Comparison of ENCODE assay signal across 8 cellular contexts in the genomic region with DNA sequence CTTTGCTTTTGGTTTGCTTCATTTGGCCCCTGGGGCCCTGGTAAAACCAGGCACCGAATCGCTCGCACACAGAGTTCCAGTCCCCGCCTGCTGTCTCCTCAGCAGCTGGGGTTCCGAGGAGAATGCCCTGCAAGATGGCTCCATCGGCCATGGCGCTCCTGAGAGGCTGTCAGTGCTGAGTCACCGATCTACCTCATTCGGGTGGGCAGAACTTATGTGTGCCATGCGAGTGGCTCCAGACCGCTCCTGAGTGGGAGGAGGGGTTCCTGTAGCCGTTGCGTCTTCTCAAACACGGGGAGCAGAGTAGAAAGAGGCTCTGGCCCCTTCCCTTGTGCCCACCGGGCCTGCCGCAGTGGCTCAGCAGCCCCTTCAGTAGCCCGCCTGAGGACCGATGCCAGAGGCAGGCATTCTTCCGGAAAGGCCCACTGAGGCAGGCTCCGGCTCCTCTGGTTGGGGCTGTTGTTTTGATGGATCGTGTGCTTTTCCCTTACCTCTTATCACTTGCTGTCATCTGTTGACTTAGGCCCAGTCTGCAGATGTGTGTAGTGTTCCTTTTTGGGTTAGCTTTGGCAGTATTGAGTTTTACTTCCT. TPM values are rescaled to one million over a fixed set of nuclear protein-coding genes. Genes with fewer than 3 reads are reported as not detected.
A peak's percentile ranks its signal among the peaks of the same experiment; 100 is the strongest.
DNase-seq lines count a peak whose midpoint lies in the region; ATAC-seq and TF ChIP-seq lines count a peak whose summit lies in the region.

No MANE protein-coding gene starts in this region.

- H3K9me3 Mint-ChIP-seq in progenitor cell of endocrine pancreas (ENCODE audit: low read depth) = no peaks in the 10 kb centered on the region

- H3K27ac ChIP-seq in uterus = peak overlapping the region; percentile 75

- no peak for TF ChIP-seq POLR2A in uterus (IDR thresholded peaks at IDR 0.05)

- H3K36me3 Mint-ChIP-seq in progenitor cell of endocrine pancreas (ENCODE audit: insufficient read depth) = no peaks in the 10 kb centered on the region

- H3K4me3 Mint-ChIP-seq in progenitor cell of endocrine pancreas (ENCODE audit: low read depth) = peak overlapping the region; percentile 96

- no peaks in the 10 kb centered on the region for H3K9me3 ChIP-seq in uterus

- peaks cover 18% of the 10 kb centered on the region for H3K4me1 Mint-ChIP-seq in progenitor cell of endocrine pancreas (ENCODE audit: low read depth)

- H3K4me3 ChIP-seq in uterus = peak overlapping the region; percentile 79 to 82

- peak overlapping the region; percentile 98 for H3K27ac Mint-ChIP-seq in progenitor cell of endocrine pancreas

- H3K4me1 ChIP-seq in uterus = peaks cover 5 to 12% of the 10 kb centered on the region in 2 donors

- intact Hi-C loops in uterus (cut with DNase I; ENCODE audit: low total_unique reads) = no loop called here

- TF ChIP-seq CTCF in progenitor cell of endocrine pancreas (IDR thresholded peaks at IDR 0.05; ENCODE audit: unreplicated experiment) = no peak
- TF ChIP-seq CTCF in uterus (IDR thresholded peaks at IDR 0.05) = no peak

- H3K36me3 ChIP-seq in uterus = no peaks in the 10 kb centered on the region

- H3K27me3 Mint-ChIP-seq in progenitor cell of endocrine pancreas = no peaks in the 10 kb centered on the region

- H3K27me3 ChIP-seq in uterus = no peaks in the 10 kb centered on the region

- ATAC-seq in GM18498 (IDR thresholded peaks at IDR 0.05; ENCODE audit: unreplicated experiment) (peak; percentile 43), HG03045 (IDR thresholded peaks at IDR 0.05; ENCODE audit: unreplicated experiment) (peak; percentile 35)

- peak; percentile 96 for DNase-seq in RKO (ENCODE audit: low spot score)
- peak; percentile 92 for DNase-seq in activated effector memory CD4-positive, alpha-beta T cell treated with anti-CD3 and anti-CD28 coated beads, Interleukin-2, amount 50 U/mL, for 16 hours
- peak; percentile 58 for DNase-seq in germinal center (ENCODE audit: low spot score)
- no peak for DNase-seq in progenitor cell of endocrine pancreas (ENCODE audit: low spot score, unreplicated experiment)
- DNase-seq in uterus = no peak
- DNase-seq in D341Med (ENCODE audit: low spot score) = no peak

RNA-seq across cellular contexts. Expression of a gene that starts 0.9 kb away (rescaled TPM):
- total RNA-seq in progenitor cell of endocrine pancreas = 41.4 and 42.2 TPM in 2 replicates
- 10 to 100 TPM; 18.5 to 32.6 (median 31.2) TPM for total RNA-seq in uterus

RNA-seq across cellular contexts. Expression of a gene that starts 6.2 kb away (rescaled TPM):
- 48.7 and 55.1 TPM in 2 replicates for total RNA-seq in progenitor cell of endocrine pancreas
- 10 to 100 TPM in 3 of 4 donors, 1 to 10 TPM in 1; 6.8 to 39.2 (median 37.7) TPM for total RNA-seq in uterus

RNA-seq across cellular contexts. Expression of a gene that starts 15.3 kb away (rescaled TPM):
- total RNA-seq in progenitor cell of endocrine pancreas = 51.1 and 52.9 TPM in 2 replicates
- 10 to 100 TPM; 21.3 to 80.7 (median 43.3) TPM for total RNA-seq in uterus

RNA-seq across cellular contexts. Expression of a gene that starts 22.9 kb away (rescaled TPM):
- not detected in 2 replicates for total RNA-seq in progenitor cell of endocrine pancreas
- 1 to 10 TPM in 1 of 4 donors, not detected in 3; 4.4 TPM for total RNA-seq in uterus

RNA-seq across cellular contexts. Expression of a gene that starts 46.2 kb away (rescaled TPM):
- not detected in 2 replicates for total RNA-seq in progenitor cell of endocrine pancreas
- not detected for total RNA-seq in uterus

Comparison
In these comparisons a context has a peak if more than half of its experiments do, and no peak if none do; other contexts are left out.
1. DNase-seq: peak in RKO (single experiment), activated effector memory CD4-positive, alpha-beta T cell treated with anti-CD3 and anti-CD28 coated beads, Interleukin-2, amount 50 U/mL, for 16 hours (single experiment) and germinal center (single experiment); none in progenitor cell of endocrine pancreas (single experiment), uterus (0 of 2) and D341Med (single experiment).